8 cellular contexts compared by ENCODE assay signal in the genomic region with DNA sequence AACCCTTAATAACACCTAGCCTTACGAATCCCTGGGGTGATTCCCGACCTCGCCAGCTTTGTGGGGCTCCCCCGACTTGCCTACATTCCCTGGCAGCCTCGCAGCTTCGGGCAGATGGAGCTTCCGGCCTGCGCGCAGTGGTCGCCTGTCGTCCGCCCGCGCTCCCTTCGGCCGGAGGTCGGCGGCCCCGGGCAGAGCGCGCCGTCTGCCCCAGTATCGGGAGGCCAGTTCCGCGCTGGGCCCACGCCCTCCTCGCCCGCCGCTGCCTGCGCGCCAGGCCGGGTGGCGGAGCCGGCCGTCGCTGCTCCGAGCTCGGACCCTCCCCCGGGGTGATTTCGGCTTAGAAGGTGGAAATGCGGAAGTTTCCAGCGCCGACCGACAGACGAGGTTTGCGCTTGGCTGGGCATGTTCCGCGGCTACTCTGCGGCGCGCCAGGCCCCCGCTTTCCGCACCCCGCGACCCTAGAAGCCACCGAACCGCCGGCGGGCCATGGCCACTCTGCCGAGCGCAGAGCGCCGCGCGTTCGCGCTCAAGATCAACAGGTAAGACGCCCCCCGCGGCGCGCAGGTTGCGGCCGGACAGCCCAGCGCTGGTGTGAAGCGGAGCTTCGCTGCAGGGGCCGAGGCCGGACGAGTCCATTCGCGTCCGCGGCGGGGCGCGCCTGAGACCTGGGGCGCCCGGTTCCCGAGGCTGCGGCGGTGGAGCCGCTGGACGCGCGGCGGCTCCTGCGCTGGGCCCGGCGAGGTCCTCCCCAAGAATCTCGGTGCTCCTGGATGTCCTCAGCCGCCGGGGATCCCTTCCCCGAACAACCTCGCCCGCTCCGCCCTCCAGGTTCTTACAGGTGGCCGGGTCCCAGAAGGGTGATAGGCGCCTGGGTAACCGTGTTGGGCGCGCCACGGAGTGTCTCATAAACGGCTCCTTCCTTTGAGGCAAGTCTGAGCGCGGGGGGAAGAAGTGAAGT. TPM values are rescaled to one million over a fixed set of nuclear protein-coding genes. Genes with fewer than 3 reads are reported as not detected.
DNase-seq lines count a peak whose midpoint lies in the region; ATAC-seq lines count a peak whose summit lies in the region.

A gene (plus strand): TSS at position 378 of the 961 bp plus-strand sequence. CDS start 112 bp downstream, at position 490.

- H3K9me3 ChIP-seq in SJSA1 (replicated peaks), result no peaks in the 10 kb centered on the region

- DNase-seq in AML-193 (lab: John Stamatoyannopoulos, UW), result peak; percentile 77 to 88
- DNase-seq in SJSA1 (ENCODE audit: low read depth in 1 of 2, low spot score in 2 of 2), result peak in 1 of 2 experiments; percentile 10
- peak; percentile 62 to 78 for DNase-seq in activated naive CD4-positive, alpha-beta T cell treated with anti-CD3 and anti-CD28 coated beads, Interleukin-2, amount 50 U/mL, for 72 hours (ENCODE audit: low spot score in 2 of 2)
- DNase-seq in hepatic stellate cell (ENCODE audit: low spot score), result peak; percentile 9
- no peak for DNase-seq in T1000 (lab: John Stamatoyannopoulos, UW)

- H3K27me3 ChIP-seq in SJSA1 (replicated peaks), result peaks cover 11% of the 10 kb centered on the region

- peak within 1 kb of the TSS; percentile 28 for H3K4me3 ChIP-seq in SJSA1
- H3K4me3 ChIP-seq in skin epidermis, result peak within 1 kb of the TSS; percentile 56 to 71 (median 63)

- no peaks in the 10 kb centered on the region for H3K36me3 ChIP-seq in SJSA1

- no peak within 1 kb of the TSS for H3K27ac Mint-ChIP-seq in activated naive CD4-positive, alpha-beta T cell treated with anti-CD3 and anti-CD28 coated beads, Interleukin-2, amount 50 U/mL, for 72 hours

- no peaks in the 10 kb centered on the region for H3K36me3 Mint-ChIP-seq in activated naive CD4-positive, alpha-beta T cell treated with anti-CD3 and anti-CD28 coated beads, Interleukin-2, amount 50 U/mL, for 72 hours

- ATAC-seq in GM19043 (IDR thresholded peaks at IDR 0.05; ENCODE audit: low read depth, unreplicated experiment) (peak; percentile 76), HG03354 (IDR thresholded peaks at IDR 0.05; ENCODE audit: poor library complexity, severe bottlenecking, unreplicated experiment) (peak; percentile 82)
- ATAC-seq in activated naive CD4-positive, alpha-beta T cell treated with anti-CD3 and anti-CD28 coated beads, Interleukin-2, amount 50 U/mL, for 72 hours, result peak; percentile 89 to 93

- H3K9me3 Mint-ChIP-seq in activated naive CD4-positive, alpha-beta T cell treated with anti-CD3 and anti-CD28 coated beads, Interleukin-2, amount 50 U/mL, for 72 hours, result no peaks in the 10 kb centered on the region

- peaks cover 7% of the 10 kb centered on the region; the same call in 1 of the 2 replicates for H3K4me1 ChIP-seq in SJSA1 (replicated peaks)

- H3K27ac ChIP-seq in SJSA1, result no peak within 1 kb of the TSS
- peak within 1 kb of the TSS; percentile 24 to 89 (median 85) for H3K27ac ChIP-seq in skin epidermis

RNA-seq across cellular contexts. Expression of the gene that starts here (rescaled TPM):
- total RNA-seq in SJSA1 (2014; rRNA removed; shearing (Covaris generic)), result not detected in 2 replicates
- 100 to 1,000 TPM; 101 to 134 TPM for total RNA-seq in activated naive CD4-positive, alpha-beta T cell treated with anti-CD3 and anti-CD28 coated beads, Interleukin-2, amount 50 U/mL, for 72 hours

Comparison
In these comparisons a context has a peak if more than half of its experiments do, and no peak if none do; other contexts are left out.
1. RNA of the gene that starts here (total RNA-seq): 101 to 134 TPM in activated naive CD4-positive, alpha-beta T cell treated with anti-CD3 and anti-CD28 coated beads, Interleukin-2, amount 50 U/mL, for 72 hours; not detected in SJSA1; every median in the first group is over 100 times any median in the second.
2. Peak in every context shown above with its lines, with median percentiles within 50 percentile points of each other: ATAC-seq.